ENCODE assay signal across 8 cellular contexts in the genomic region with DNA sequence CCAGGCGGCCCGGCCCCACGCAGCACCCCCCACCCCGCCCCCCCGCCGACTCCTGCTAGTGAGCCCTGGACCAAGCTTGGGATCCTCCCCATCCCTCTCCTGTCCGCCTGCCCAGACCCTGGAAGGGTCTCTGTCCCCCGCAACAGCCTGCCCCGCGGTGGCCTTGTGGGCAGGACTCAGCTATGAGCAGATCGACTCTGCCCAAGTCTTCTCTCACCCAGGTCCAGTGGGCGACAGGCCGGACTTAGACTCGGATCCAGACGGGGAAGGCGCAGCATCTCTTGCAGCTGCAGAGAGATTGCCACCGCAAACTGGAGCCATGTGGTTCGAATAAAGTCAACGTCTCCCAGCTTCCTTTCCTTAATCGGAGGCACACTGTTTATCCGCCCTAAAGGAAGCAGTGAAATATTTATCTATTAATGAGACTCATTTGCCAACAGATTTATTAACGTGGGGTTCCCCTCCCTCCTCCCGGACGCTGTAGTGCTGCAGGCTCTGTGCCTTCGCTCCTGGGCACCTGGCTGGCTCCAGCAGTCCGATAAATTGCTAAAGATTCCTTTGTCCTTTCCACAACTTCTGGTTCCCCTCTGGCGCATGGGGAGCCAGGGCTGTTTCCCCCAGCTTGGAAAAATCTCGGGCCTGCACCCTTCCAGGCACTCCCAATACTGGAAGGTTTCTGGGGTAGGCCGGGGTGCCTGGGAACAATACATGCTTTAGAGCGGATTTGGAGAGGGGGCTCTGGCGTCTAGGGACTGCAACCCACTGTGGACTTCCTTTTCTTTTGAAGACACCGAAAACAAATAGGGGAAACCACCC. TPM values are rescaled to one million over a fixed set of nuclear protein-coding genes. Genes with fewer than 3 reads are reported as not detected.
DNase-seq lines count a peak whose midpoint lies in the region; TF ChIP-seq lines count a peak whose summit lies in the region.
"Had no signal": no experiment of that assay in that cellular context is flagged by ENCODE, and none has a peak within 500 bp of the region (broad histone marks: within the 10 kb centered on the region; RNA-seq: fewer than 3 reads in every experiment).

No MANE protein-coding gene starts in this region.

- no peak overlapping the region for H3K27ac ChIP-seq in AG04450 (ENCODE audit: low read depth, low read length)
- H3K27ac ChIP-seq in SJCRH30, result peak overlapping the region; percentile 80

- H3K4me3 Mint-ChIP-seq in activated T-helper 2 cell treated with anti-CD3 and anti-CD28 coated beads, Interferon-gamma antibody, Interleukin-2, Interleukin-4, amounts not matched to agents 10 μg/mL and 5 μg/mL and 100 μg/mL, durations not matched to agents 14 hours and 24 hours and 36 hours (ENCODE audit: low read depth), result no peak overlapping the region

- H3K4me1 Mint-ChIP-seq in activated T-helper 2 cell treated with anti-CD3 and anti-CD28 coated beads, Interferon-gamma antibody, Interleukin-2, Interleukin-4, amounts not matched to agents 10 μg/mL and 5 μg/mL and 100 μg/mL, durations not matched to agents 14 hours and 24 hours and 36 hours (ENCODE audit: low read depth), result peaks cover 11% of the 10 kb centered on the region

- no peak for TF ChIP-seq POLR2A in lower leg skin (IDR thresholded peaks at IDR 0.05)

- no peak overlapping the region for H3K27ac Mint-ChIP-seq in activated T-helper 2 cell treated with anti-CD3 and anti-CD28 coated beads, Interferon-gamma antibody, Interleukin-2, Interleukin-4, amounts not matched to agents 10 μg/mL and 5 μg/mL and 100 μg/mL, durations not matched to agents 14 hours and 24 hours and 36 hours

- WGBS in lower leg skin, 2 donors, result 19 to 21% methylated on average over 24 to 28 of the region's 32 CpGs

- H3K9me3 Mint-ChIP-seq in activated T-helper 2 cell treated with anti-CD3 and anti-CD28 coated beads, Interferon-gamma antibody, Interleukin-2, Interleukin-4, amounts not matched to agents 10 μg/mL and 5 μg/mL and 100 μg/mL, durations not matched to agents 14 hours and 24 hours and 36 hours, result no peaks in the 10 kb centered on the region

- intact Hi-C loops in lower leg skin (cut with DNase I; ENCODE audit: low total_unique reads), result no loop called here
- intact Hi-C loops in activated T-helper 2 cell treated with anti-CD3 and anti-CD28 coated beads, Interferon-gamma antibody, Interleukin-2, Interleukin-4, amounts not matched to agents 10 μg/mL and 5 μg/mL and 100 μg/mL, durations not matched to agents 14 hours and 24 hours and 36 hours (cut with micrococcal nuclease), result loop anchor here (1.0 to 10.0 kb wide), 6 partner anchors 8 to 1798 kb away; partner anchors contain the start of genes EVX1, HOXA11, HOXA9 and TRIL

- no peaks in the 10 kb centered on the region for H3K36me3 ChIP-seq in SJCRH30

- DNase-seq in AG04450 (ENCODE audit: low read depth, low spot score) (no peak), SJCRH30 (no peak), lower leg skin (ENCODE audit: low spot score in 2 of 2) (peak; percentile 28 to 86), GF-D8 (lab: John Stamatoyannopoulos, UW) (no peak), cerebellar cortex (ENCODE audit: low spot score) (no peak)
- no peak for DNase-seq in activated T-helper 2 cell treated with anti-CD3 and anti-CD28 coated beads, Interferon-gamma antibody, Interleukin-2, Interleukin-4, amounts not matched to agents 10 μg/mL and 5 μg/mL and 100 μg/mL, durations not matched to agents 14 hours and 24 hours and 36 hours (ENCODE audit: low spot score)
- DNase-seq: RPMI8226; stimulated activated CD4-positive, alpha-beta T cell treated with anti-CD3 and anti-CD28 coated beads, Interleukin-12 subunit alpha, Interleukin-12 subunit beta, amount 100 ng/mL, for 4 hours had no signal

- CTCF ChIA-PET in AG04450 (lab: Charles Lee), result interaction anchor here (0.6 to 1.9 kb wide), 12 partner anchors 9 to 1303 kb away, joined by 3 to 13 read pairs (median 5); partner anchors contain the start of gene HOXA5

- peak overlapping the region; percentile 68; the same call in 1 of the 2 replicates for H3K4me3 ChIP-seq in AG04450 (ENCODE audit: low read depth, low read length)
- H3K4me3 ChIP-seq in SJCRH30, result peak overlapping the region; percentile 82
- H3K4me3 ChIP-seq in lower leg skin (ENCODE audit: low read depth, poor library complexity, severe bottlenecking), result no peak overlapping the region

- H3K27me3 Mint-ChIP-seq in activated T-helper 2 cell treated with anti-CD3 and anti-CD28 coated beads, Interferon-gamma antibody, Interleukin-2, Interleukin-4, amounts not matched to agents 10 μg/mL and 5 μg/mL and 100 μg/mL, durations not matched to agents 14 hours and 24 hours and 36 hours (ENCODE audit: low read depth), result peaks cover 84% of the 10 kb centered on the region

- H3K4me1 ChIP-seq in SJCRH30, result peaks cover 3% of the 10 kb centered on the region; the same call in 1 of the 2 replicates

- H3K27me3 ChIP-seq in AG04450 (ENCODE audit: control insufficient read depth, insufficient read depth, low read length) (peaks cover 10% of the 10 kb centered on the region), SJCRH30 (no peaks in the 10 kb centered on the region)

- POLR2A ChIA-PET in AG04450 (lab: Yijun Ruan, JAX), result interaction anchor here (1.0 kb wide), 1 partner anchor 11 kb away, joined by 3 read pairs; no protein-coding TSS in a partner anchor

- H3K9me3 ChIP-seq in AG04450 (ENCODE audit: control insufficient read depth, insufficient read depth, low read length), result peaks cover 16% of the 10 kb centered on the region; the same call in 1 of the 2 replicates
- no peaks in the 10 kb centered on the region for H3K9me3 ChIP-seq in SJCRH30 (replicated peaks)

- no peak for TF ChIP-seq CTCF in AG04450 (IDR thresholded peaks at IDR 0.05; ENCODE audit: low read depth, low read length)
- TF ChIP-seq CTCF in lower leg skin (IDR thresholded peaks at IDR 0.05), result no peak

- peaks cover 4% of the 10 kb centered on the region for H3K36me3 Mint-ChIP-seq in activated T-helper 2 cell treated with anti-CD3 and anti-CD28 coated beads, Interferon-gamma antibody, Interleukin-2, Interleukin-4, amounts not matched to agents 10 μg/mL and 5 μg/mL and 100 μg/mL, durations not matched to agents 14 hours and 24 hours and 36 hours (ENCODE audit: low read depth)

RNA-seq across cellular contexts. Expression of gene HOXA7, which starts 0.6 kb away (rescaled TPM):
- polyA plus RNA-seq in AG04450 (2011; rRNA removed), result 5.1 and 5.3 TPM in 2 replicates
- 1.7 and 2.6 TPM in 2 replicates for polyA minus RNA-seq in AG04450 (2011; rRNA and poly(A)+ RNA removed)
- 38.6 and 40.4 TPM in 2 replicates for total RNA-seq in SJCRH30 (2014; rRNA removed; shearing (Covaris generic))
- 10 to 100 TPM; 10.0 to 26.1 (median 18.1) TPM for total RNA-seq in lower leg skin
- not detected in 2 replicates for total RNA-seq in activated T-helper 2 cell treated with anti-CD3 and anti-CD28 coated beads, Interferon-gamma antibody, Interleukin-2, Interleukin-4, amounts not matched to agents 10 μg/mL and 5 μg/mL and 100 μg/mL, durations not matched to agents 14 hours and 24 hours and 36 hours

RNA-seq across cellular contexts. Expression of gene HOXA3, which starts 4.7 kb away (rescaled TPM):
- 1.6 and 1.9 TPM in 2 replicates for polyA plus RNA-seq in AG04450 (2011; rRNA removed)
- polyA minus RNA-seq in AG04450 (2011; rRNA and poly(A)+ RNA removed), result 2.2 and 2.6 TPM in 2 replicates
- total RNA-seq in SJCRH30 (2014; rRNA removed; shearing (Covaris generic)), result 12.0 and 12.2 TPM in 2 replicates
- 10 to 100 TPM in 2 of 4 donors, 1 to 10 TPM in 2; 4.9 to 20.2 (median 13.2) TPM for total RNA-seq in lower leg skin
- total RNA-seq in activated T-helper 2 cell treated with anti-CD3 and anti-CD28 coated beads, Interferon-gamma antibody, Interleukin-2, Interleukin-4, amounts not matched to agents 10 μg/mL and 5 μg/mL and 100 μg/mL, durations not matched to agents 14 hours and 24 hours and 36 hours, result not detected in 2 replicates

RNA-seq across cellular contexts. Expression of gene HOXA9, which starts 8.2 kb away (rescaled TPM):
- polyA plus RNA-seq in AG04450 (2011; rRNA removed), result 0.78 and 1.5 TPM in 2 replicates
- polyA minus RNA-seq in AG04450 (2011; rRNA and poly(A)+ RNA removed), result 0.18 TPM in 1 of 2 replicates, not detected in the other
- 0.10 and 0.30 TPM in 2 replicates for total RNA-seq in SJCRH30 (2014; rRNA removed; shearing (Covaris generic))
- 10 to 100 TPM; 43.1 to 50.1 (median 46.9) TPM for total RNA-seq in lower leg skin
- not detected in 2 replicates for total RNA-seq in activated T-helper 2 cell treated with anti-CD3 and anti-CD28 coated beads, Interferon-gamma antibody, Interleukin-2, Interleukin-4, amounts not matched to agents 10 μg/mL and 5 μg/mL and 100 μg/mL, durations not matched to agents 14 hours and 24 hours and 36 hours

RNA-seq across cellular contexts. Expression of gene HOXA6, which starts 9.5 kb away (rescaled TPM):
- 1.2 and 1.3 TPM in 2 replicates for polyA plus RNA-seq in AG04450 (2011; rRNA removed)
- polyA minus RNA-seq in AG04450 (2011; rRNA and poly(A)+ RNA removed), result 0.91 and 2.1 TPM in 2 replicates
- total RNA-seq in SJCRH30 (2014; rRNA removed; shearing (Covaris generic)), result 3.8 and 4.6 TPM in 2 replicates
- total RNA-seq in lower leg skin, result 10 to 100 TPM in 3 of 4 donors, 1 to 10 TPM in 1; 5.7 to 15.4 (median 12.4) TPM
- not detected in 2 replicates for total RNA-seq in activated T-helper 2 cell treated with anti-CD3 and anti-CD28 coated beads, Interferon-gamma antibody, Interleukin-2, Interleukin-4, amounts not matched to agents 10 μg/mL and 5 μg/mL and 100 μg/mL, durations not matched to agents 14 hours and 24 hours and 36 hours

RNA-seq across cellular contexts. Expression of gene HOXA5, which starts 13.6 kb away (rescaled TPM):
- polyA plus RNA-seq in AG04450 (2011; rRNA removed), result 48.3 and 51.0 TPM in 2 replicates
- 37.7 and 49.7 TPM in 2 replicates for polyA minus RNA-seq in AG04450 (2011; rRNA and poly(A)+ RNA removed)
- 10.4 and 11.9 TPM in 2 replicates for total RNA-seq in SJCRH30 (2014; rRNA removed; shearing (Covaris generic))
- total RNA-seq in lower leg skin, result 10 to 100 TPM in 1 of 4 donors, 1 to 10 TPM in 3; 5.1 to 15.1 (median 6.1) TPM
- not detected in 2 replicates for total RNA-seq in activated T-helper 2 cell treated with anti-CD3 and anti-CD28 coated beads, Interferon-gamma antibody, Interleukin-2, Interleukin-4, amounts not matched to agents 10 μg/mL and 5 μg/mL and 100 μg/mL, durations not matched to agents 14 hours and 24 hours and 36 hours

Comparison
In these comparisons a context has a peak if more than half of its experiments do, and no peak if none do; other contexts are left out.
1. DNase-seq: peak in lower leg skin (2 of 2); none in AG04450 (single experiment), SJCRH30 (0 of 2), GF-D8 (single experiment), cerebellar cortex (single experiment) and activated T-helper 2 cell treated with anti-CD3 and anti-CD28 coated beads, Interferon-gamma antibody, Interleukin-2, Interleukin-4, amounts not matched to agents 10 μg/mL and 5 μg/mL and 100 μg/mL, durations not matched to agents 14 hours and 24 hours and 36 hours (single experiment).
2. RNA of gene HOXA7, which starts 0.6 kb away (total RNA-seq): 38.6 to 40.4 TPM in SJCRH30 and 10.0 to 26.1 TPM in lower leg skin; not detected in activated T-helper 2 cell treated with anti-CD3 and anti-CD28 coated beads, Interferon-gamma antibody, Interleukin-2, Interleukin-4, amounts not matched to agents 10 μg/mL and 5 μg/mL and 100 μg/mL, durations not matched to agents 14 hours and 24 hours and 36 hours; every median in the first group is over 10 times any median in the second.
3. RNA of gene HOXA9, which starts 8.2 kb away (total RNA-seq): 43.1 to 50.1 TPM in lower leg skin; 0.10 to 0.30 TPM in SJCRH30 and not detected in activated T-helper 2 cell treated with anti-CD3 and anti-CD28 coated beads, Interferon-gamma antibody, Interleukin-2, Interleukin-4, amounts not matched to agents 10 μg/mL and 5 μg/mL and 100 μg/mL, durations not matched to agents 14 hours and 24 hours and 36 hours; every median in the first group is over 10 times any median in the second.